Comparison of ENCODE assay signal across 8 cellular contexts in genomic region chr17:48814504-48814903, GRCh38. TPM values are rescaled to one million over a fixed set of nuclear protein-coding genes. Genes with fewer than 3 reads are reported as not detected.
DNase-seq lines count a peak whose midpoint lies in the region; ATAC-seq and TF ChIP-seq lines count a peak whose summit lies in the region.

No MANE protein-coding gene starts in this region.

- intact Hi-C loops in Caco-2 (cut with micrococcal nuclease; ENCODE audit: unreplicated experiment): loop anchor here (1.0 kb wide), 1 partner anchor 65 kb away; no protein-coding TSS in a partner anchor

- no peaks in the 10 kb centered on the region for H3K9me3 Mint-ChIP-seq in Caco-2 (ENCODE audit: unreplicated experiment)
- H3K9me3 Mint-ChIP-seq in T-cell: no peaks in the 10 kb centered on the region
- no peaks in the 10 kb centered on the region for H3K9me3 Mint-ChIP-seq in brain

- H3K4me3 ChIP-seq in Caco-2 (ENCODE audit: low read depth, low read length): no peak overlapping the region

- H3K27me3 ChIP-seq in Caco-2 (replicated peaks; ENCODE audit: control insufficient read depth, insufficient read depth, low read length): no peaks in the 10 kb centered on the region

- DNase-seq in Caco-2: peak; percentile 87 to 94
- DNase-seq in HT-29 (ENCODE audit: low spot score): peak; percentile 67
- DNase-seq in T-cell: peak in 32 of 34 experiments; percentile 8 to 61 (median 46)
- peak; percentile 20 for DNase-seq in kidney glomerular epithelial cell (lab: John Stamatoyannopoulos, UW)
- DNase-seq in stimulated activated CD4-positive, alpha-beta T cell treated with anti-CD3 and anti-CD28 coated beads, TNF-alpha, amount 100 ng/mL, for 4 hours (ENCODE audit: low read depth in 3 of 3): peak in 2 of 3 experiments; percentile 27 to 50
- DNase-seq in inferior parietal cortex (ENCODE audit: extremely low spot score): no peak

- H3K27me3 Mint-ChIP-seq in Caco-2 (ENCODE audit: insufficient read depth, unreplicated experiment) (peaks cover 2% of the 10 kb centered on the region), T-cell (peaks cover 0 to 33% of the 10 kb centered on the region in 2 donors), brain (peaks cover 66% of the 10 kb centered on the region)

- peaks cover 12% of the 10 kb centered on the region for H3K4me1 ChIP-seq in Caco-2

- BruUV-seq in Caco-2 (replicated peaks; lab: Mats Ljungman, UMichigan): no TSS peak

- POLR2A ChIA-PET in Caco-2 (lab: Charles Lee) (interaction anchor here (0.5 to 0.7 kb wide), 4 partner anchors 17 to 696 kb away, joined by 3 to 10 read pairs (median 4); partner anchors contain the start of gene CALCOCO2), T-cell (lab: Charles Lee) (interaction anchor here in 1 of 2 donors (0.6 to 0.9 kb wide), 3 partner anchors 10 to 166 kb away, joined by 3 to 4 read pairs (median 4); no protein-coding TSS in a partner anchor)

- ATAC-seq in T-cell (replicated peaks in 1 of 4): peak in 2 of 4 experiments; percentile 27 to 31
- ATAC-seq in GM18498 (IDR thresholded peaks at IDR 0.05; ENCODE audit: unreplicated experiment): no peak

- peak; percentile 97 to 99 for TF ChIP-seq CTCF in Caco-2 (IDR thresholded peaks at IDR 0.05; ENCODE audit: insufficient read depth in 1 of 2, low read depth in 1 of 2, low read length in 1 of 2, severe bottlenecking in 1 of 2, unreplicated experiment in 1 of 2)
- peak; percentile 55 to 70 for TF ChIP-seq CTCF in brain (conservative IDR thresholded peaks at IDR 0.05)

- H3K36me3 Mint-ChIP-seq in Caco-2 (ENCODE audit: insufficient read depth, unreplicated experiment): no peaks in the 10 kb centered on the region
- no peaks in the 10 kb centered on the region for H3K36me3 Mint-ChIP-seq in T-cell
- no peaks in the 10 kb centered on the region for H3K36me3 Mint-ChIP-seq in brain

- no peak overlapping the region for H3K4me3 Mint-ChIP-seq in Caco-2 (ENCODE audit: unreplicated experiment)
- no peak overlapping the region for H3K4me3 Mint-ChIP-seq in T-cell
- no peak overlapping the region for H3K4me3 Mint-ChIP-seq in brain

- H3K4me1 Mint-ChIP-seq in Caco-2 (ENCODE audit: low read depth, unreplicated experiment) (peaks cover 9% of the 10 kb centered on the region), T-cell (peaks cover 11 to 22% (median 18%) of the 10 kb centered on the region in 3 donors), brain (peaks cover 21% of the 10 kb centered on the region)

- H3K27ac Mint-ChIP-seq in Caco-2 (ENCODE audit: unreplicated experiment) (no peak overlapping the region), T-cell (no peak overlapping the region), brain (no peak overlapping the region)

- H3K9me3 ChIP-seq in Caco-2: no peaks in the 10 kb centered on the region

- H3K36me3 ChIP-seq in Caco-2 (ENCODE audit: control insufficient read depth, insufficient read depth, low read length): no peaks in the 10 kb centered on the region

- CTCF ChIA-PET in Caco-2 (lab: Charles Lee) (interaction anchor here (0.6 to 31.3 kb wide), 14 partner anchors 10 to 611 kb away, joined by 3 to 1184 read pairs (median 5); partner anchors contain the start of gene ATP5MC1), T-cell (lab: Charles Lee) (interaction anchor here (0.6 to 7.8 kb wide), 6 partner anchors 8 to 95 kb away, joined by 3 to 96 read pairs (median 6); no protein-coding TSS in a partner anchor)

RNA-seq across cellular contexts. Expression of gene TTLL6, which starts 2.5 kb away (rescaled TPM):
- 0.16 and 0.81 TPM in 2 replicates for total RNA-seq in Caco-2 (2022)
- 0.05 and 0.36 TPM in 2 replicates for total RNA-seq in HT-29 (2014; rRNA removed; shearing (Covaris generic))
- not detected for total RNA-seq in T-cell
- 4.1 TPM for polyA plus RNA-seq in brain (ENCODE audit: insufficient read depth, low read depth, low replicate concordance)

RNA-seq across cellular contexts. Expression of gene CALCOCO2, which starts 16.3 kb away (rescaled TPM):
- 233 and 251 TPM in 2 replicates for total RNA-seq in Caco-2 (2022)
- total RNA-seq in HT-29 (2014; rRNA removed; shearing (Covaris generic)): 8.1 and 11.0 TPM in 2 replicates
- 100 to 1,000 TPM; 103 to 161 (median 129) TPM for total RNA-seq in T-cell
- polyA plus RNA-seq in brain (ENCODE audit: insufficient read depth, low read depth, low replicate concordance): 104 TPM
